Comparison of ENCODE assay signal across 5 cellular contexts in the genomic region with DNA sequence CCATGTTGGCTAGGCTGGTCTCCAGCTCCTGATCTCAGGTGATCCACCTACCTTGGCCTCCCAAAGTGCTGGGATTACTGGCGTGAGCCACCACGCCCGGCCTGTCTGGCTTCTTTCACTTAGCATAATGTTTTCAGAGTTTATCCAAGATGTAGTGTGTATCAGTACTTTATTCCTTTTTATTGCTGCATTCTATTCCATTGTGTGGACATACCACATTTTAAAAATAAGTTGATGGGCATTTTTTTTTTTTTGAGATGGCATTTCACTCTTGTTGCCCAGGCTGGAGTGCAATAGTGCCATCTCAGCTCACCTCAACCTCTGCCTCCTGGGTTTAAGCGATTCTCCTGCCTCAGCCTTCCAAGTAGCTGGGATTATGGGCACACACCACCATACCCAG. TPM values are rescaled to one million over a fixed set of nuclear protein-coding genes. Genes with fewer than 3 reads are reported as not detected.
A peak's percentile ranks its signal among the peaks of the same experiment; 100 is the strongest.
DNase-seq lines count a peak whose midpoint lies in the region; ATAC-seq, FAIRE-seq and TF ChIP-seq lines count a peak whose summit lies in the region.
"Not testable (repeated sequence)": the region's sequence is repeated elsewhere in the genome, so short reads cannot be mapped to it uniquely, and the experiment has no call there.

No MANE protein-coding gene starts in this region.

- H3K27me3 Mint-ChIP-seq in CD4-positive, alpha-beta T cell; activated CD4-positive, alpha-beta T cell treated with anti-CD3 and anti-CD28 coated beads for 36 hours; progenitor cell of endocrine pancreas: not testable (repeated sequence)

- peak overlapping the region; percentile 14 for H3K27ac Mint-ChIP-seq in CD4-positive, alpha-beta T cell
- H3K27ac Mint-ChIP-seq in activated CD4-positive, alpha-beta T cell treated with anti-CD3 and anti-CD28 coated beads for 36 hours = peak overlapping the region; percentile 51
- H3K27ac Mint-ChIP-seq in progenitor cell of endocrine pancreas = peak overlapping the region; percentile 9

- not testable (repeated sequence) for H3K4me3 ChIP-seq in OCI-LY1 (ENCODE audit: low read depth, low read length, poor library complexity, severe bottlenecking); K562

- not testable (repeated sequence) for BruUV-seq in K562 (replicated peaks; lab: Mats Ljungman, UMichigan)

- not testable (repeated sequence) for DNase-seq in CD4-positive, alpha-beta T cell; activated CD4-positive, alpha-beta T cell treated with anti-CD3 and anti-CD28 coated beads for 36 hours; K562 (ENCODE audit: extremely low read depth in 1 of 4, low spot score in 3 of 4); progenitor cell of endocrine pancreas (ENCODE audit: low spot score, unreplicated experiment)

- not testable (repeated sequence) for H3F3A ChIP-seq in OCI-LY1 (ENCODE audit: insufficient read depth, low read length)

- intact Hi-C loops in CD4-positive, alpha-beta T cell (cut with DNase I, micrococcal nuclease); activated CD4-positive, alpha-beta T cell treated with anti-CD3 and anti-CD28 coated beads for 36 hours (cut with DNase I, micrococcal nuclease); K562 (cut with micrococcal nuclease): not testable (repeated sequence)

- not testable (repeated sequence) for H3K9me3 ChIP-seq in CD4-positive, alpha-beta T cell (ENCODE audit: control insufficient read depth, low read length); OCI-LY1 (ENCODE audit: low read length); K562 (replicated peaks; ENCODE audit: control insufficient read depth, insufficient read depth, low read depth, low read length)

- not testable (repeated sequence) for ATAC-seq in CD4-positive, alpha-beta T cell (ENCODE audit: poor library complexity); activated CD4-positive, alpha-beta T cell treated with anti-CD3 and anti-CD28 coated beads for 36 hours; K562

- not testable (repeated sequence) for H3K9me2 ChIP-seq in OCI-LY1 (ENCODE audit: low read depth, low read length)

- H3K79me2 ChIP-seq in OCI-LY1 (ENCODE audit: insufficient read depth, low read length) (peaks cover 15% of the 10 kb centered on the region), K562 (ENCODE audit: control insufficient read depth, insufficient read depth, low read length) (peaks cover 71% of the 10 kb centered on the region)

- not testable (repeated sequence) for H3K27me3 ChIP-seq in CD4-positive, alpha-beta T cell (ENCODE audit: control insufficient read depth, insufficient read depth, low read length); OCI-LY1 (ENCODE audit: insufficient read depth, low read length); K562 (ENCODE audit: control insufficient read depth in 2 of 2, insufficient read depth in 2 of 2, low read length in 2 of 2)

- H3K36me3 Mint-ChIP-seq in CD4-positive, alpha-beta T cell (ENCODE audit: low read depth) = peaks cover 36% of the 10 kb centered on the region
- H3K36me3 Mint-ChIP-seq in activated CD4-positive, alpha-beta T cell treated with anti-CD3 and anti-CD28 coated beads for 36 hours (ENCODE audit: low read depth) = peaks cover 21% of the 10 kb centered on the region
- not testable (repeated sequence) for H3K36me3 Mint-ChIP-seq in progenitor cell of endocrine pancreas (ENCODE audit: insufficient read depth)

- POLR2A ChIA-PET in CD4-positive, alpha-beta T cell (lab: Charles Lee); activated CD4-positive, alpha-beta T cell treated with anti-CD3 and anti-CD28 coated beads for 36 hours (lab: Charles Lee): not testable (repeated sequence)
- POLR2A ChIA-PET in K562 (lab: Yijun Ruan, JAX) = interaction anchor here (0.6 to 1.0 kb wide), 3 partner anchors 8 to 34 kb away, joined by 3 read pairs; no protein-coding TSS in a partner anchor

- H3K36me3 ChIP-seq in OCI-LY1 (ENCODE audit: insufficient read depth, low read length) (peaks cover 21% of the 10 kb centered on the region), K562 (ENCODE audit: control insufficient read depth, insufficient read depth, low read length) (peaks cover 29% of the 10 kb centered on the region)

- 86% methylated on average over 4 of the region's 4 CpGs for WGBS in K562 (ENCODE audit: insufficient coverage, low coverage, missing lambda C conversion rate)

- in situ Hi-C loops in K562 (cut with MboI) = not testable (repeated sequence)

- H3K4me1 Mint-ChIP-seq in CD4-positive, alpha-beta T cell (ENCODE audit: low read depth) = peaks cover 31% of the 10 kb centered on the region
- H3K4me1 Mint-ChIP-seq in activated CD4-positive, alpha-beta T cell treated with anti-CD3 and anti-CD28 coated beads for 36 hours = peaks cover 24% of the 10 kb centered on the region
- not testable (repeated sequence) for H3K4me1 Mint-ChIP-seq in progenitor cell of endocrine pancreas (ENCODE audit: low read depth)

- H3K9ac ChIP-seq in OCI-LY1 (ENCODE audit: low read length); K562 (ENCODE audit: insufficient read depth in 1 of 2, low read depth in 2 of 2, low read length in 2 of 2): not testable (repeated sequence)

- H3K4me3 Mint-ChIP-seq in CD4-positive, alpha-beta T cell = peak overlapping the region; percentile 13
- not testable (repeated sequence) for H3K4me3 Mint-ChIP-seq in activated CD4-positive, alpha-beta T cell treated with anti-CD3 and anti-CD28 coated beads for 36 hours; progenitor cell of endocrine pancreas (ENCODE audit: low read depth)

- TF ChIP-seq EP300 in K562 (IDR thresholded peaks at IDR 0.05; ENCODE audit: low read length) = not testable (repeated sequence)

- not testable (repeated sequence) for FAIRE-seq in K562 (lab: Jason Lieb, UNC)

- TF ChIP-seq RAD21 in K562 (CRISPR knock-in tag; conservative IDR thresholded peaks at IDR 0.05 in 1 of 2, IDR thresholded peaks at IDR 0.05 in 1 of 2) = not testable (repeated sequence)

- H3K4me2 ChIP-seq in OCI-LY1 (ENCODE audit: low read length); K562 (ENCODE audit: insufficient read depth, low read length): not testable (repeated sequence)

- not testable (repeated sequence) for TF ChIP-seq POLR2A in K562 (conservative IDR thresholded peaks at IDR 0.05)

- H3K4me1 ChIP-seq in OCI-LY1 (ENCODE audit: insufficient read depth, low read length, severe bottlenecking) (peaks cover 28% of the 10 kb centered on the region), K562 (replicated peaks in 1 of 2; ENCODE audit: control insufficient read depth in 2 of 2, insufficient read depth in 2 of 2, low read length in 2 of 2) (peaks cover 5 to 11% of the 10 kb centered on the region in 2 experiments; a peak in 3 of 5 replicates)

- not testable (repeated sequence) for H2AFZ ChIP-seq in OCI-LY1 (ENCODE audit: low read length); K562 (ENCODE audit: low read depth, low read length)

- CTCF ChIA-PET in CD4-positive, alpha-beta T cell (lab: Charles Lee) = interaction anchor here (0.7 kb wide), 1 partner anchor 11 kb away, joined by 3 read pairs; no protein-coding TSS in a partner anchor
- CTCF ChIA-PET in activated CD4-positive, alpha-beta T cell treated with anti-CD3 and anti-CD28 coated beads for 36 hours (lab: Charles Lee) = interaction anchor here (0.6 to 1.1 kb wide), 2 partner anchors 9 to 121 kb away, joined by 3 read pairs; no protein-coding TSS in a partner anchor
- CTCF ChIA-PET in K562 (lab: Yijun Ruan, JAX; ENCODE audit: low intra/inter-chr PET ratio) = not testable (repeated sequence)

- not testable (repeated sequence) for H3K27ac ChIP-seq in CD4-positive, alpha-beta T cell (ENCODE audit: low read depth, low read length); K562 (ENCODE audit: extremely low read depth, low read depth, low read length)
- peak overlapping the region; percentile 35 for H3K27ac ChIP-seq in OCI-LY1 (ENCODE audit: low read depth, low read length, poor library complexity, severe bottlenecking)

- not testable (repeated sequence) for H3K9me1 ChIP-seq in K562 (ENCODE audit: control insufficient read depth, insufficient read depth, low read length)

- TF ChIP-seq CTCF in CD4-positive, alpha-beta T cell (IDR thresholded peaks at IDR 0.05); OCI-LY1 (IDR thresholded peaks at IDR 0.05; ENCODE audit: low read length); K562 (IDR thresholded peaks at IDR 0.05 in 2 of 3, conservative IDR thresholded peaks at IDR 0.05 in 1 of 3; ENCODE audit: insufficient read depth in 2 of 3, low read depth in 1 of 3, low read length in 3 of 3); progenitor cell of endocrine pancreas (IDR thresholded peaks at IDR 0.05; ENCODE audit: unreplicated experiment): not testable (repeated sequence)

- H4K20me1 ChIP-seq in OCI-LY1 (ENCODE audit: insufficient read depth, low read length); K562 (replicated peaks; ENCODE audit: control insufficient read depth, insufficient read depth, low read length): not testable (repeated sequence)

- not testable (repeated sequence) for H3K9me3 Mint-ChIP-seq in CD4-positive, alpha-beta T cell; activated CD4-positive, alpha-beta T cell treated with anti-CD3 and anti-CD28 coated beads for 36 hours (ENCODE audit: low read depth); progenitor cell of endocrine pancreas (ENCODE audit: low read depth)

RNA-seq across cellular contexts. Expression of a gene that starts 3.8 kb away (rescaled TPM):
- 10 to 100 TPM in 1 of 2 experiments, 1 to 10 TPM in 1; 8.1 to 10.0 TPM for total RNA-seq in CD4-positive, alpha-beta T cell
- total RNA-seq in activated CD4-positive, alpha-beta T cell treated with anti-CD3 and anti-CD28 coated beads for 36 hours = 10 to 100 TPM; 34.1 to 34.5 TPM
- 41.1 and 59.5 TPM in 2 replicates for total RNA-seq in K562 (2011; cell fraction: chromatin; rRNA removed; ENCODE audit: low replicate concordance)
- 31.4 and 35.0 TPM in 2 replicates for total RNA-seq in K562 (2011; cell fraction: nucleolus; rRNA removed)
- total RNA-seq in K562 (2011; cell fraction: nucleoplasm; rRNA removed) = 49.1 and 68.7 TPM in 2 replicates
- total RNA-seq in K562 (2014; rRNA removed) = 42.8 and 53.2 TPM in 2 replicates
- 56.5 and 61.9 TPM in 2 replicates for total RNA-seq in K562 (2014; rRNA removed; fragmentation: Illumina TruSeq; extraction: Trizol)
- total RNA-seq in K562 (2015; rRNA removed; fragmentation: Illumina TruSeq; extraction: Trizol) = 41.9 and 46.0 TPM in 2 replicates
- total RNA-seq in K562 (2021) = 56.8 and 58.4 TPM in 2 replicates
- polyA plus RNA-seq in K562 (2011; rRNA removed) = 61.3 and 63.4 TPM in 2 replicates
- 40.5 and 52.1 TPM in 2 replicates for polyA plus RNA-seq in K562 (2011; cell fraction: cytosol; rRNA removed)
- 26.2 and 29.4 TPM in 2 replicates for polyA plus RNA-seq in K562 (2011; cell fraction: nucleus; rRNA removed)
- polyA plus RNA-seq in K562 (2012) = 38.9 and 63.2 TPM in 2 replicates
- polyA plus RNA-seq in K562 (2014; fragmentation: Illumina TruSeq; extraction: Trizol) = 57.3 and 59.6 TPM in 2 replicates
- 10 to 100 TPM; 43.6 to 60.8 TPM for polyA plus RNA-seq in K562 (2014; fragmentation: Nextera tagmentation; extraction: Ambion mirVana)
- 41.5 and 42.4 TPM in 2 replicates for polyA plus RNA-seq in K562 (2014; rRNA removed)
- polyA minus RNA-seq in K562 (2011; rRNA and poly(A)+ RNA removed) = 75.9 and 78.7 TPM in 2 replicates
- polyA minus RNA-seq in K562 (2011; cell fraction: cytosol; rRNA and poly(A)+ RNA removed) = 35.5 and 39.9 TPM in 2 replicates
- 14.1 and 22.7 TPM in 2 replicates for polyA minus RNA-seq in K562 (2011; cell fraction: nucleus; rRNA and poly(A)+ RNA removed)
- 34.1 and 36.0 TPM in 2 replicates for total RNA-seq in progenitor cell of endocrine pancreas

RNA-seq across cellular contexts. Expression of a gene that starts 13.8 kb away (rescaled TPM):
- total RNA-seq in CD4-positive, alpha-beta T cell = 10 to 100 TPM; 48.4 to 50.8 TPM
- 10 to 100 TPM; 83.5 to 95.6 TPM for total RNA-seq in activated CD4-positive, alpha-beta T cell treated with anti-CD3 and anti-CD28 coated beads for 36 hours
- total RNA-seq in K562 (2011; cell fraction: chromatin; rRNA removed; ENCODE audit: low replicate concordance) = 63.6 and 104 TPM in 2 replicates
- total RNA-seq in K562 (2011; cell fraction: nucleolus; rRNA removed) = 48.9 and 50.5 TPM in 2 replicates
- total RNA-seq in K562 (2011; cell fraction: nucleoplasm; rRNA removed) = 69.7 and 91.1 TPM in 2 replicates
- total RNA-seq in K562 (2014; rRNA removed) (127 and 151 TPM in 2 replicates), K562 (2014; rRNA removed; fragmentation: Illumina TruSeq; extraction: Trizol) (157 and 175 TPM in 2 replicates), K562 (2015; rRNA removed; fragmentation: Illumina TruSeq; extraction: Trizol) (175 and 184 TPM in 2 replicates), K562 (2021) (122 and 129 TPM in 2 replicates), progenitor cell of endocrine pancreas (59.7 and 61.3 TPM in 2 replicates)
- polyA plus RNA-seq in K562 (2011; rRNA removed) (187 and 192 TPM in 2 replicates), K562 (2014; fragmentation: Illumina TruSeq; extraction: Trizol) (197 and 230 TPM in 2 replicates), K562 (2014; fragmentation: Nextera tagmentation; extraction: Ambion mirVana) (100 to 1,000 TPM; 179 to 249 TPM), K562 (2014; rRNA removed) (173 and 185 TPM in 2 replicates)
- polyA plus RNA-seq in K562 (2011; cell fraction: cytosol; rRNA removed) = 87.5 and 145 TPM in 2 replicates
- 40.7 and 68.0 TPM in 2 replicates for polyA plus RNA-seq in K562 (2011; cell fraction: nucleus; rRNA removed)
- 166 and 250 TPM in 2 replicates for polyA plus RNA-seq in K562 (2012)
- polyA minus RNA-seq in K562 (2011; rRNA and poly(A)+ RNA removed) = 147 and 159 TPM in 2 replicates
- polyA minus RNA-seq in K562 (2011; cell fraction: cytosol; rRNA and poly(A)+ RNA removed) = 37.2 and 57.5 TPM in 2 replicates
- polyA minus RNA-seq in K562 (2011; cell fraction: nucleus; rRNA and poly(A)+ RNA removed) = 17.5 and 40.5 TPM in 2 replicates
